8 cellular contexts compared by ENCODE assay signal in genomic region chr1:228212966-228213844, GRCh38. TPM values are rescaled to one million over a fixed set of nuclear protein-coding genes. Genes with fewer than 3 reads are reported as not detected.
A peak's percentile ranks its signal among the peaks of the same experiment; 100 is the strongest.
DNase-seq lines count a peak whose midpoint lies in the region; ATAC-seq and TF ChIP-seq lines count a peak whose summit lies in the region.

No MANE protein-coding gene starts in this region.

- H3K27ac Mint-ChIP-seq in activated CD4-positive, alpha-beta T cell treated with anti-CD3 and anti-CD28 coated beads, Interleukin-2, amount 10 ng/mL, durations not matched to agents 7 days and 5 days: peak overlapping the region; percentile 87

- peak; percentile 71 for DNase-seq in AG10803 (ENCODE audit: low read depth)
- DNase-seq in NCI-H524 (lab: John Stamatoyannopoulos, UW): peak; percentile 53 to 74
- peak; percentile 91 for DNase-seq in activated CD4-positive, alpha-beta T cell treated with anti-CD3 and anti-CD28 coated beads, Interleukin-2, amount 10 ng/mL, durations not matched to agents 7 days and 5 days
- peak in 9 of 10 donors; percentile 47 to 88 (median 73) for DNase-seq in dorsolateral prefrontal cortex
- DNase-seq in lower leg skin (ENCODE audit: low spot score in 2 of 2): peak; percentile 73 to 95
- peak; percentile 90 to 91 for DNase-seq in stimulated activated CD4-positive, alpha-beta T cell treated with anti-CD3 and anti-CD28 coated beads, Interleukin-4, amount 100 ng/mL, for 48 hours (ENCODE audit: low read depth in 2 of 2)

- peak overlapping the region in 3 of 59 donors; percentile 36 to 56 (median 46) for H3K27ac ChIP-seq in dorsolateral prefrontal cortex

- peaks cover 0 to 19% (median 5%) of the 10 kb centered on the region in 45 donors for H3K27me3 ChIP-seq in dorsolateral prefrontal cortex

- CTCF ChIA-PET in activated CD4-positive, alpha-beta T cell treated with anti-CD3 and anti-CD28 coated beads, Interleukin-2, amount 10 ng/mL, durations not matched to agents 7 days and 5 days (lab: Charles Lee): interaction anchor here (1.0 to 1.5 kb wide), 4 partner anchors 12 to 47 kb away, joined by 3 to 6 read pairs (median 4); no protein-coding TSS in a partner anchor

- peak overlapping the region; percentile 78 for H3K4me3 Mint-ChIP-seq in activated CD4-positive, alpha-beta T cell treated with anti-CD3 and anti-CD28 coated beads, Interleukin-2, amount 10 ng/mL, durations not matched to agents 7 days and 5 days

- WGBS in lower leg skin, 2 donors: 2 to 4% methylated on average over 20 to 51 of the region's 67 CpGs

- H3K4me3 ChIP-seq in AG10803 (ENCODE audit: low read length) (peak overlapping the region; percentile 60), dorsolateral prefrontal cortex (peak overlapping the region; percentile 25 to 71 (median 51)), lower leg skin (ENCODE audit: low read depth, poor library complexity, severe bottlenecking) (peak overlapping the region; percentile 42)

- H3K4me1 Mint-ChIP-seq in activated CD4-positive, alpha-beta T cell treated with anti-CD3 and anti-CD28 coated beads, Interleukin-2, amount 10 ng/mL, durations not matched to agents 7 days and 5 days: peaks cover 2% of the 10 kb centered on the region

- no peaks in the 10 kb centered on the region for H3K9me3 Mint-ChIP-seq in activated CD4-positive, alpha-beta T cell treated with anti-CD3 and anti-CD28 coated beads, Interleukin-2, amount 10 ng/mL, durations not matched to agents 7 days and 5 days

- TF ChIP-seq CTCF in AG10803 (conservative IDR thresholded peaks at IDR 0.05; ENCODE audit: low read length) (peak; percentile 54), dorsolateral prefrontal cortex (IDR thresholded peaks at IDR 0.05 in 54 of 56, conservative IDR thresholded peaks at IDR 0.05 in 2 of 56; ENCODE audit: low read depth in 1 of 56, partially characterized antibody in 56 of 56) (peak in 47 of 56 donors; percentile 11 to 56 (median 34)), lower leg skin (IDR thresholded peaks at IDR 0.05) (no peak)

- ATAC-seq in GM19043 (IDR thresholded peaks at IDR 0.05; ENCODE audit: low read depth, unreplicated experiment) (peak; percentile 96), HG03378 (IDR thresholded peaks at IDR 0.05; ENCODE audit: unreplicated experiment) (peak; percentile 70)

- intact Hi-C loops in dorsolateral prefrontal cortex (cut with DNase I) (no loop called here), lower leg skin (cut with DNase I; ENCODE audit: low total_unique reads) (no loop called here)

- no peak for TF ChIP-seq POLR2A in lower leg skin (IDR thresholded peaks at IDR 0.05)

- POLR2A ChIA-PET in activated CD4-positive, alpha-beta T cell treated with anti-CD3 and anti-CD28 coated beads, Interleukin-2, amount 10 ng/mL, durations not matched to agents 7 days and 5 days (lab: Charles Lee): interaction anchor here (0.6 kb wide), 1 partner anchor 889 kb away, joined by 4 read pairs; no protein-coding TSS in a partner anchor

- no peaks in the 10 kb centered on the region for H3K36me3 Mint-ChIP-seq in activated CD4-positive, alpha-beta T cell treated with anti-CD3 and anti-CD28 coated beads, Interleukin-2, amount 10 ng/mL, durations not matched to agents 7 days and 5 days (ENCODE audit: low read depth)

- H3K27me3 Mint-ChIP-seq in activated CD4-positive, alpha-beta T cell treated with anti-CD3 and anti-CD28 coated beads, Interleukin-2, amount 10 ng/mL, durations not matched to agents 7 days and 5 days: no peaks in the 10 kb centered on the region

RNA-seq across cellular contexts. Expression of gene OBSCN, which starts 5.4 kb away (rescaled TPM):
- 10 to 100 TPM; 13.8 to 21.8 TPM for total RNA-seq in activated CD4-positive, alpha-beta T cell treated with anti-CD3 and anti-CD28 coated beads, Interleukin-2, amount 10 ng/mL, durations not matched to agents 7 days and 5 days
- total RNA-seq in dorsolateral prefrontal cortex: 10 to 100 TPM in 107 of 120 experiments, 1 to 10 TPM in 13; 5.6 to 40.5 (median 13.8) TPM
- 10 to 100 TPM in 3 of 4 donors, 1 to 10 TPM in 1; 7.4 to 39.2 (median 18.5) TPM for total RNA-seq in lower leg skin

RNA-seq across cellular contexts. Expression of gene IBA57, which starts 47.6 kb away (rescaled TPM):
- 1 to 10 TPM; 6.4 to 8.2 TPM for total RNA-seq in activated CD4-positive, alpha-beta T cell treated with anti-CD3 and anti-CD28 coated beads, Interleukin-2, amount 10 ng/mL, durations not matched to agents 7 days and 5 days
- total RNA-seq in dorsolateral prefrontal cortex (10 to 100 TPM in 55 of 120 experiments, 1 to 10 TPM in 65; 6.6 to 16.0 (median 9.7) TPM), lower leg skin (10 to 100 TPM in 3 of 4 donors, 1 to 10 TPM in 1; 9.4 to 16.0 (median 12.6) TPM)

Comparison
In these comparisons a context has a peak if more than half of its experiments do, and no peak if none do; other contexts are left out.
1. CTCF ChIP-seq: peak in AG10803 (single experiment) and dorsolateral prefrontal cortex (47 of 56); none in lower leg skin (0 of 3).
2. Peak in every context shown above with its lines, with median percentiles within 50 percentile points of each other: DNase-seq and H3K4me3 ChIP-seq.